8 cellular contexts compared by ENCODE assay signal in the genomic region with DNA sequence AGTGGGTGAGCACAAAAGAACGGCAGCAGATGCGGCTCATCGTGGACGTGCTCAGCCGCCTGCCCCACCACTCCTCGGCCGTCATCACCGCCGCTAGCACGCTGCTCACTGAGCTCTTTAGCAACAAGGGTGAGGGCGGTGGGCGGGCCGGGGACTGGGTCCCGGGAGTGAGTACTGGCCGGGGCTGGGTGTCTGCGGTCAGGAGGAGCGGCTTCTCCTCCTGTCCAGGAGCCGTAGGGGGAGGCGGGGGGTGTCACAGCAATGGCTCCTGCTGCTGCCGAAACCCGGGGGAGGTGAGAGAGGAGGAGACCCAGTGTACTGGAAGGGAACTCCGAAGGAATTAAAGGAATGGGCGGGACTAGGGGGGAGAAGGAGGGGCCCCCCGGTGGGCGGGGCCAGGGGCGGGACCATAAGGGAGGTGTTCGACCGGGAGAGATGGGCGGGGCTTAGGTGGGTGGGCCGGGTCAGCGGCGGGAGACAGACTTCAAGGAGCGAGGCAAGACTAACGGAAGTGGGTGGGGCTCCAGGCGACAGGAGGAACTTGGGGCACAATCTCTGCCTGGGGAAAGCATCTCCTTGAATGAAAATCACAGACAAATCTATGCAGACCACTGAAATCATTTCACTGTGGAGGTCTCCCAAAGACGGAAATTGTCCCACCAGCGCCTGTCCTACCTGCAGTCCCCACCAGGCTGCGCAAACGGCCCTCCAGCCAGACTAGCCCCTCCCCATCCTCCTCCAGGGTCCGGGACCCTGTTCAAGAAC. TPM values are rescaled to one million over a fixed set of nuclear protein-coding genes. Genes with fewer than 3 reads are reported as not detected.
A peak's percentile ranks its signal among the peaks of the same experiment; 100 is the strongest.
DNase-seq lines count a peak whose midpoint lies in the region; ATAC-seq and TF ChIP-seq lines count a peak whose summit lies in the region.

No MANE protein-coding gene starts in this region.

- peak overlapping the region; percentile 10; the same call in 1 of the 2 replicates for H3K27ac ChIP-seq in DOHH2 (ENCODE audit: low read depth, low read length)
- peak overlapping the region; percentile 66 for H3K27ac ChIP-seq in upper lobe of right lung

- CTCF ChIA-PET in HEK293T (lab: Yijun Ruan, JAX), result interaction anchor here (0.8 to 2.6 kb wide), 8 partner anchors 9 to 161 kb away, joined by 3 to 9 read pairs (median 4); no protein-coding TSS in a partner anchor

- POLR2A ChIA-PET in HEK293T (lab: Yijun Ruan, JAX), result interaction anchor here (0.6 to 1.4 kb wide), 4 partner anchors 15 to 162 kb away, joined by 3 read pairs; no protein-coding TSS in a partner anchor

- H3K4me3 ChIP-seq in DOHH2 (ENCODE audit: low read length) (peak overlapping the region; percentile 78), adipocyte (ENCODE audit: low read length) (peak overlapping the region; percentile 81), upper lobe of right lung (peak overlapping the region; percentile 64)

- H3K4me1 ChIP-seq in DOHH2 (ENCODE audit: control insufficient read depth, low read length), result peaks cover 26% of the 10 kb centered on the region
- H3K4me1 ChIP-seq in adipocyte (ENCODE audit: control insufficient read depth, insufficient read depth, low read length), result peaks cover 55% of the 10 kb centered on the region
- H3K4me1 ChIP-seq in upper lobe of right lung, result peaks cover 31% of the 10 kb centered on the region

- peak overlapping the region; percentile 96 for H3K4me2 ChIP-seq in DOHH2 (ENCODE audit: low read length)

- DNase-seq in HEK293T (ENCODE audit: extremely low spot score) (peak; percentile 97), NCI-H1436 treated with DMSO at 0.1 percent for 48 hours (lab: John Stamatoyannopoulos, UW) (peak; percentile 91), T follicular helper cell (ENCODE audit: low read depth) (peak; percentile 96), adipocyte (ENCODE audit: low read depth) (peak; percentile 98), left cardiac atrium (peak; percentile 99), progenitor cell of endocrine pancreas (ENCODE audit: low spot score, unreplicated experiment) (peak; percentile 84), upper lobe of right lung (peak; percentile 100)

- ATAC-seq in left cardiac atrium (peak; percentile 93 to 95), upper lobe of right lung (peak; percentile 94)

- H3K9me2 ChIP-seq in DOHH2 (replicated peaks; ENCODE audit: control insufficient read depth, low read length), result no peaks in the 10 kb centered on the region

- H3K36me3 ChIP-seq in DOHH2 (ENCODE audit: control insufficient read depth, low read length) (peaks cover 3% of the 10 kb centered on the region; the same call in 1 of the 2 replicates), adipocyte (ENCODE audit: control insufficient read depth, insufficient read depth, low read length, severe bottlenecking) (peaks cover 5% of the 10 kb centered on the region), upper lobe of right lung (peaks cover 15% of the 10 kb centered on the region)

- peak overlapping the region; percentile 77 for H3K9ac ChIP-seq in adipocyte (ENCODE audit: low read length)

- H3F3A ChIP-seq in DOHH2 (ENCODE audit: control insufficient read depth, insufficient read depth), result no peaks in the 10 kb centered on the region

- TF ChIP-seq CTCF in DOHH2 (IDR thresholded peaks at IDR 0.05; ENCODE audit: low read depth, low read length, poor library complexity, severe bottlenecking) (peak; percentile 44), progenitor cell of endocrine pancreas (IDR thresholded peaks at IDR 0.05; ENCODE audit: unreplicated experiment) (peak; percentile 72), upper lobe of right lung (IDR thresholded peaks at IDR 0.05) (peak; percentile 47)

- peaks cover 1% of the 10 kb centered on the region for H3K36me3 Mint-ChIP-seq in progenitor cell of endocrine pancreas (ENCODE audit: insufficient read depth)

- H4K20me1 ChIP-seq in DOHH2 (ENCODE audit: control insufficient read depth, insufficient read depth, low read depth, low read length), result no peaks in the 10 kb centered on the region

- intact Hi-C loops in left cardiac atrium (cut with DNase I), result loop anchor here in 1 of 2 donors (5.0 kb wide), 1 partner anchor 36 kb away; no protein-coding TSS in a partner anchor
- intact Hi-C loops in upper lobe of right lung (cut with DNase I), result no loop called here

- no peaks in the 10 kb centered on the region for H3K79me2 ChIP-seq in DOHH2 (ENCODE audit: control insufficient read depth, low read length)

- H3K9me3 ChIP-seq in DOHH2 (ENCODE audit: control insufficient read depth, insufficient read depth, low read length) (no peaks in the 10 kb centered on the region), adipocyte (ENCODE audit: control insufficient read depth, low read length) (no peaks in the 10 kb centered on the region), upper lobe of right lung (no peaks in the 10 kb centered on the region)

- H3K9me3 Mint-ChIP-seq in progenitor cell of endocrine pancreas (ENCODE audit: low read depth), result no peaks in the 10 kb centered on the region

- H3K27me3 ChIP-seq in DOHH2 (ENCODE audit: control insufficient read depth, low read length) (peaks cover 30% of the 10 kb centered on the region), adipocyte (replicated peaks; ENCODE audit: control insufficient read depth, insufficient read depth, low read length) (no peaks in the 10 kb centered on the region), upper lobe of right lung (peaks cover 19% of the 10 kb centered on the region)

- H3K4me3 Mint-ChIP-seq in progenitor cell of endocrine pancreas (ENCODE audit: low read depth), result peak overlapping the region; percentile 80

- peak overlapping the region; percentile 83 for H3K27ac Mint-ChIP-seq in progenitor cell of endocrine pancreas

- peaks cover 13% of the 10 kb centered on the region for H3K4me1 Mint-ChIP-seq in progenitor cell of endocrine pancreas (ENCODE audit: low read depth)

- H3K27me3 Mint-ChIP-seq in progenitor cell of endocrine pancreas, result peaks cover 34% of the 10 kb centered on the region

TF ChIP-seq in HEK293T, 16 proteins besides CTCF, POLR2A, EP300 and RAD21:
- TF ChIP-seq HDGF (IDR thresholded peaks at IDR 0.05; ENCODE audit: borderline replicate concordance) (no peak), L3MBTL2 (conservative IDR thresholded peaks at IDR 0.05) (peak; percentile 71), FOXM1 (IDR thresholded peaks at IDR 0.05; ENCODE audit: borderline replicate concordance) (no peak)

RNA-seq across cellular contexts. Expression of gene NAGS, which starts 2.3 kb away (rescaled TPM):
- total RNA-seq in left cardiac atrium (1 to 10 TPM; 1.3 to 1.4 TPM), progenitor cell of endocrine pancreas (0.69 and 0.89 TPM in 2 replicates), upper lobe of right lung (7.1 TPM)

RNA-seq across cellular contexts. Expression of gene TMEM101, which starts 8.0 kb away (rescaled TPM):
- total RNA-seq in left cardiac atrium (10 to 100 TPM; 16.1 to 17.5 TPM), progenitor cell of endocrine pancreas (27.5 and 28.9 TPM in 2 replicates), upper lobe of right lung (27.4 TPM)

RNA-seq across cellular contexts. Expression of gene PYY, which starts 53.0 kb away (rescaled TPM):
- total RNA-seq in left cardiac atrium (not detected), progenitor cell of endocrine pancreas (0.84 and 1.1 TPM in 2 replicates), upper lobe of right lung (not detected)

RNA-seq across cellular contexts. Expression of gene LSM12, which starts 59.7 kb away (rescaled TPM):
- total RNA-seq in left cardiac atrium (10 to 100 TPM; 39.4 to 57.5 TPM), progenitor cell of endocrine pancreas (54.1 and 55.4 TPM in 2 replicates), upper lobe of right lung (39.8 TPM)

Comparison
In these comparisons a context has a peak if more than half of its experiments do, and no peak if none do; other contexts are left out.
1. Peak in every context shown above with its lines: DNase-seq, ATAC-seq, H3K4me3 ChIP-seq and H3K27ac ChIP-seq.